16 cellular contexts compared by ENCODE assay signal in the genomic region with DNA sequence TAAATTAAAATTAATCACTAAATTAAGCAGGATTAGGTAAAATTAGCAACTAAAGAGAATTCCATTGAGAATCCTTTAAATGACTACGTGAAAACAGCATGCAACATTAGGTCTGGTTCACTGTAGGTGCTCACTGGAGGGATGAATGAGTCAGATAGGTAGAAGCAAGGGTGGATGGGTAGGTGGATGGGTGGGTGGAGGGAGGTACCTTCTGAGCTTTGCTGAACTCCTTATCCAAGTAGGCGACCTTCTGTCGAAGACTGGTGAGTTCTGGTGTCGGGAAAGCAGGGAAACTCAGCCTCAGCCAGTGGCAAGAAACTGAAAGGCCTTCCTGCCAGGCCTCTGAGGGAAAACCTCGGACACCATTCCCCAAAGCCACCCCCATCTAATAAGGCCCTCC. TPM values are rescaled to one million over a fixed set of nuclear protein-coding genes. Genes with fewer than 3 reads are reported as not detected.
DNase-seq lines count a peak whose midpoint lies in the region; ATAC-seq, FAIRE-seq and TF ChIP-seq lines count a peak whose summit lies in the region.
"Had no signal": no experiment of that assay in that cellular context is flagged by ENCODE, and none has a peak within 500 bp of the region (broad histone marks: within the 10 kb centered on the region; RNA-seq: fewer than 3 reads in every experiment).

No MANE protein-coding gene starts in this region.

- no peaks in the 10 kb centered on the region for H3K27me3 Mint-ChIP-seq in activated CD4-positive, alpha-beta T cell treated with anti-CD3 and anti-CD28 coated beads for 36 hours
- no peaks in the 10 kb centered on the region for H3K27me3 Mint-ChIP-seq in activated naive CD4-positive, alpha-beta T cell treated with anti-CD3 and anti-CD28 coated beads for 36 hours (ENCODE audit: low read depth)
- H3K27me3 Mint-ChIP-seq in activated naive CD4-positive, alpha-beta T cell treated with anti-CD3 and anti-CD28 coated beads, Interleukin-2, amount 10 ng/mL, durations not matched to agents 7 days and 5 days = no peaks in the 10 kb centered on the region

- H3K27ac Mint-ChIP-seq in activated CD4-positive, alpha-beta T cell treated with anti-CD3 and anti-CD28 coated beads for 36 hours = no peak overlapping the region
- H3K27ac Mint-ChIP-seq in activated naive CD4-positive, alpha-beta T cell treated with anti-CD3 and anti-CD28 coated beads for 36 hours = no peak overlapping the region
- no peak overlapping the region for H3K27ac Mint-ChIP-seq in activated naive CD4-positive, alpha-beta T cell treated with anti-CD3 and anti-CD28 coated beads, Interleukin-2, amount 10 ng/mL, durations not matched to agents 7 days and 5 days

- peaks cover 39% of the 10 kb centered on the region for H3K36me3 Mint-ChIP-seq in activated CD4-positive, alpha-beta T cell treated with anti-CD3 and anti-CD28 coated beads for 36 hours (ENCODE audit: low read depth)
- H3K36me3 Mint-ChIP-seq in activated naive CD4-positive, alpha-beta T cell treated with anti-CD3 and anti-CD28 coated beads for 36 hours (ENCODE audit: low read depth) = peaks cover 35% of the 10 kb centered on the region
- peaks cover 49% of the 10 kb centered on the region for H3K36me3 Mint-ChIP-seq in activated naive CD4-positive, alpha-beta T cell treated with anti-CD3 and anti-CD28 coated beads, Interleukin-2, amount 10 ng/mL, durations not matched to agents 7 days and 5 days

- H3K4me1 Mint-ChIP-seq in activated CD4-positive, alpha-beta T cell treated with anti-CD3 and anti-CD28 coated beads for 36 hours = peaks cover 36% of the 10 kb centered on the region
- H3K4me1 Mint-ChIP-seq in activated naive CD4-positive, alpha-beta T cell treated with anti-CD3 and anti-CD28 coated beads for 36 hours (ENCODE audit: low read depth) = peaks cover 44% of the 10 kb centered on the region
- H3K4me1 Mint-ChIP-seq in activated naive CD4-positive, alpha-beta T cell treated with anti-CD3 and anti-CD28 coated beads, Interleukin-2, amount 10 ng/mL, durations not matched to agents 7 days and 5 days = peaks cover 34% of the 10 kb centered on the region

- CTCF ChIA-PET in activated CD4-positive, alpha-beta T cell treated with anti-CD3 and anti-CD28 coated beads for 36 hours (lab: Charles Lee) = interaction anchor here (1.7 kb wide), 1 partner anchor 40 kb away, joined by 5 read pairs; no protein-coding TSS in a partner anchor
- CTCF ChIA-PET in activated naive CD4-positive, alpha-beta T cell treated with anti-CD3 and anti-CD28 coated beads for 36 hours (lab: Charles Lee) = no interaction called here
- CTCF ChIA-PET in activated naive CD4-positive, alpha-beta T cell treated with anti-CD3 and anti-CD28 coated beads, Interleukin-2, amount 10 ng/mL, durations not matched to agents 7 days and 5 days (lab: Charles Lee) = no interaction called here

- peak; percentile 30 for DNase-seq in activated CD4-positive, alpha-beta T cell treated with anti-CD3 and anti-CD28 coated beads for 36 hours
- no peak for DNase-seq in activated CD4-positive, alpha-beta T cell treated with anti-CD3 and anti-CD28 coated beads, Interleukin-2, amount 50 U/mL, for 48 hours
- peak; percentile 21 for DNase-seq in activated naive CD4-positive, alpha-beta T cell treated with anti-CD3 and anti-CD28 coated beads for 36 hours
- no peak for DNase-seq in activated naive CD4-positive, alpha-beta T cell treated with anti-CD3 and anti-CD28 coated beads, Interleukin-2, amount 10 ng/mL, durations not matched to agents 7 days and 5 days
- DNase-seq in GM12891 (ENCODE audit: insufficient read length, low spot score) (no peak), iPS-NIHi7 (ENCODE audit: extremely low spot score) (peak; percentile 1)
- DNase-seq in effector CD8-positive, alpha-beta T cell (lab: John Stamatoyannopoulos, UW) = no peak
- DNase-seq: AML-193, DMS79, H9, NCI-H187, NCI-H2227 treated with DMSO at 0.1 percent for 48 hours, NCI-H510A treated with DMSO at 0.1 percent for 48 hours, NCI-H774 had no signal

- peak; percentile 58 for FAIRE-seq in GM12891 (lab: Jason Lieb, UNC)
- FAIRE-seq: RCC 7860 had no signal

- no peak for TF ChIP-seq POLR2A in GM12891 (IDR thresholded peaks at IDR 0.05; ENCODE audit: low read depth, low read length)

- POLR2A ChIA-PET in activated CD4-positive, alpha-beta T cell treated with anti-CD3 and anti-CD28 coated beads for 36 hours (lab: Charles Lee) = no interaction called here

- no peak overlapping the region for H3K4me3 Mint-ChIP-seq in activated CD4-positive, alpha-beta T cell treated with anti-CD3 and anti-CD28 coated beads for 36 hours
- H3K4me3 Mint-ChIP-seq in activated naive CD4-positive, alpha-beta T cell treated with anti-CD3 and anti-CD28 coated beads for 36 hours = no peak overlapping the region
- H3K4me3 Mint-ChIP-seq in activated naive CD4-positive, alpha-beta T cell treated with anti-CD3 and anti-CD28 coated beads, Interleukin-2, amount 10 ng/mL, durations not matched to agents 7 days and 5 days = no peak overlapping the region
- H3K4me3 Mint-ChIP-seq: H9 had no signal

- ATAC-seq in activated CD4-positive, alpha-beta T cell treated with anti-CD3 and anti-CD28 coated beads for 36 hours = no peak
- ATAC-seq in GM19463 (IDR thresholded peaks at IDR 0.05; ENCODE audit: unreplicated experiment) = no peak

- intact Hi-C loops in activated CD4-positive, alpha-beta T cell treated with anti-CD3 and anti-CD28 coated beads for 36 hours (cut with DNase I, micrococcal nuclease) = no loop called here
- intact Hi-C loops in activated naive CD4-positive, alpha-beta T cell treated with anti-CD3 and anti-CD28 coated beads for 36 hours (cut with micrococcal nuclease) = loop anchor here (2.0 kb wide), 1 partner anchor 32 kb away; no protein-coding TSS in a partner anchor

- no peaks in the 10 kb centered on the region for H3K9me3 Mint-ChIP-seq in activated CD4-positive, alpha-beta T cell treated with anti-CD3 and anti-CD28 coated beads for 36 hours (ENCODE audit: low read depth)
- H3K9me3 Mint-ChIP-seq in activated naive CD4-positive, alpha-beta T cell treated with anti-CD3 and anti-CD28 coated beads for 36 hours = no peaks in the 10 kb centered on the region
- no peaks in the 10 kb centered on the region for H3K9me3 Mint-ChIP-seq in activated naive CD4-positive, alpha-beta T cell treated with anti-CD3 and anti-CD28 coated beads, Interleukin-2, amount 10 ng/mL, durations not matched to agents 7 days and 5 days

TF ChIP-seq in GM12891, 5 proteins besides CTCF, POLR2A, EP300 and RAD21:
- TF ChIP-seq SPI1 (IDR thresholded peaks at IDR 0.05; ENCODE audit: low read depth, low read length) = no peak
- no peak for TF ChIP-seq TAF1 (IDR thresholded peaks at IDR 0.05; ENCODE audit: low read depth, low read length)
- no peak for TF ChIP-seq PAX5 (IDR thresholded peaks at IDR 0.05; ENCODE audit: insufficient read depth, low read length, severe bottlenecking)
- no peak for TF ChIP-seq POU2F2 (IDR thresholded peaks at IDR 0.05; ENCODE audit: low read depth, low read length)
- no peak for TF ChIP-seq POLR2AphosphoS5 (IDR thresholded peaks at IDR 0.05; ENCODE audit: low read depth, low read length)

RNA-seq across cellular contexts. Expression of gene GRIPAP1, which starts 3.0 kb away (rescaled TPM):
- total RNA-seq in activated CD4-positive, alpha-beta T cell treated with anti-CD3 and anti-CD28 coated beads for 36 hours = 10 to 100 TPM; 57.8 to 63.3 TPM
- total RNA-seq in activated naive CD4-positive, alpha-beta T cell treated with anti-CD3 and anti-CD28 coated beads for 36 hours = 10 to 100 TPM; 64.8 to 73.1 TPM
- polyA plus RNA-seq in GM12891 (2012; ENCODE audit: low read depth, missing spikeins) = 34.4 TPM

RNA-seq across cellular contexts. Expression of gene KCND1, which starts 27.4 kb away (rescaled TPM):
- total RNA-seq in activated CD4-positive, alpha-beta T cell treated with anti-CD3 and anti-CD28 coated beads for 36 hours = 1 to 10 TPM; 2.5 to 2.8 TPM
- 1 to 10 TPM; 2.1 to 2.7 TPM for total RNA-seq in activated naive CD4-positive, alpha-beta T cell treated with anti-CD3 and anti-CD28 coated beads for 36 hours
- 0.86 TPM for polyA plus RNA-seq in GM12891 (2012; ENCODE audit: low read depth, missing spikeins)

RNA-seq across cellular contexts. Expression of gene OTUD5, which starts 41.6 kb away (rescaled TPM):
- total RNA-seq in activated CD4-positive, alpha-beta T cell treated with anti-CD3 and anti-CD28 coated beads for 36 hours = 10 to 100 TPM; 68.0 to 98.1 TPM
- 10 to 100 TPM; 69.1 to 70.5 TPM for total RNA-seq in activated naive CD4-positive, alpha-beta T cell treated with anti-CD3 and anti-CD28 coated beads for 36 hours
- polyA plus RNA-seq in GM12891 (2012; ENCODE audit: low read depth, missing spikeins) = 51.3 TPM

RNA-seq across cellular contexts. Expression of gene TFE3, which starts 44.1 kb away (rescaled TPM):
- total RNA-seq in activated CD4-positive, alpha-beta T cell treated with anti-CD3 and anti-CD28 coated beads for 36 hours = 10 to 100 TPM; 27.1 to 27.5 TPM
- 10 to 100 TPM; 34.7 to 35.5 TPM for total RNA-seq in activated naive CD4-positive, alpha-beta T cell treated with anti-CD3 and anti-CD28 coated beads for 36 hours
- polyA plus RNA-seq in GM12891 (2012; ENCODE audit: low read depth, missing spikeins) = 17.8 TPM

RNA-seq across cellular contexts. Expression of gene CCDC120, which starts 59.8 kb away (rescaled TPM):
- 1 to 10 TPM; 3.1 to 3.6 TPM for total RNA-seq in activated CD4-positive, alpha-beta T cell treated with anti-CD3 and anti-CD28 coated beads for 36 hours
- total RNA-seq in activated naive CD4-positive, alpha-beta T cell treated with anti-CD3 and anti-CD28 coated beads for 36 hours = 1 to 10 TPM; 2.1 to 2.2 TPM
- polyA plus RNA-seq in GM12891 (2012; ENCODE audit: low read depth, missing spikeins) = 2.3 TPM

Comparison
In these comparisons a context has a peak if more than half of its experiments do, and no peak if none do; other contexts are left out.
1. DNase-seq: peak in activated CD4-positive, alpha-beta T cell treated with anti-CD3 and anti-CD28 coated beads for 36 hours (single experiment), activated naive CD4-positive, alpha-beta T cell treated with anti-CD3 and anti-CD28 coated beads for 36 hours (single experiment) and iPS-NIHi7 (single experiment); none in activated CD4-positive, alpha-beta T cell treated with anti-CD3 and anti-CD28 coated beads, Interleukin-2, amount 50 U/mL, for 48 hours (0 of 2), activated naive CD4-positive, alpha-beta T cell treated with anti-CD3 and anti-CD28 coated beads, Interleukin-2, amount 10 ng/mL, durations not matched to agents 7 days and 5 days (single experiment), GM12891 (single experiment) and effector CD8-positive, alpha-beta T cell (single experiment).